Comparison of ENCODE assay signal across 8 cellular contexts in the genomic region with DNA sequence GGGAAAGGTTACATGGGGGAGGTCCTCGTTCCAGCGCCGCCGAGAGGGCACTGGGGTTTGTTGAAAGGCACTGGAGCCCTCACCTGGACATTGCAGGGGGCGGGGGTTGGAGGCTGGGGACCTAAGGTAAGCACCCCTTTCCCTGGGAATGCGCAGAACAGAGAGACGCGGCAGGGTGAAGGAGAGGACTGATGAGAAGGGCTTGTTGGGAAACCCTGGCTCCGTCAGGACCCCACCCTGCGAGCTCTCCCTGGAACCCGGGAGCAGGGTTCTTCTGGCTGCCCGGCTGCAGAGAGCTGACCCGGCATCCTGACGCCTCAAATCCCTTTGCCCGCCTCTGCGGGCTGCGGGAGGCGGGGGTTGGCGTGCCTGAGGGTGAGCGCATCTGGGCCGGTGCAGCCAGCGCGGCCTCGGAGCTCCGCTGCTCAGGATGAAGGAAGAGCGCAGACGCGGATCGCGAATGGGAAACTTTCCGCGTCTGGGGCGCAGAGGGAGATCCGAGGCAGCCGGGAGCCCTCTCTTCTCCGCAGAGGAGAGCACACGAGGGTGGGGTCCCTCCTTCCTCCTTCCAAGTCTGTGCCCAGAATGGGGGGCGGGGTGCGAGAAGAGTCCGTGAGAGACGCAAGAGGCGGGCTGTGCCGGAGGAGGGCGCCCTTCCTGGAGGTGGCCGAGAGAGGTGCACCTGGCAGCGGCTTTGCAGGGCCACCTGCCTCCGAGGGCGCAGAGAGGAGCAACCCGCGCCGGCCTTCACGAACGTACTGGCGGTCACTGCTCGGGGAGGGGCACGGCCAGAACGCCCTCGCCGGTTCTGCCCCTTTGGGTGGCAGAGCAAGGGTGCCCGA. TPM values are rescaled to one million over a fixed set of nuclear protein-coding genes. Genes with fewer than 3 reads are reported as not detected.
DNase-seq lines count a peak whose midpoint lies in the region; ATAC-seq and TF ChIP-seq lines count a peak whose summit lies in the region.

No MANE protein-coding gene starts in this region.

- peaks cover 7 to 10% of the 10 kb centered on the region in 2 donors for H3K4me1 ChIP-seq in ascending aorta

- H3K4me3 ChIP-seq in ascending aorta, result peak overlapping the region; percentile 34 to 53

- no peaks in the 10 kb centered on the region for H3K9me3 ChIP-seq in ascending aorta

- peaks cover 3% of the 10 kb centered on the region for H3K27me3 ChIP-seq in ascending aorta

- DNase-seq in stimulated activated CD4-positive, alpha-beta T cell treated with anti-CD3 and anti-CD28 coated beads, Interleukin-12 subunit alpha, Interleukin-12 subunit beta, amount 100 ng/mL, for 4 hours, result peak; percentile 3
- no peak for DNase-seq in stimulated activated CD4-positive, alpha-beta T cell treated with anti-CD3 and anti-CD28 coated beads, Interleukin-4, amount 100 ng/mL, for 24 hours
- DNase-seq in ascending aorta (ENCODE audit: low spot score in 2 of 2) (no peak), kidney tubule cell (ENCODE audit: low spot score) (peak; percentile 10), NCI-H226 (no peak)

- no peak for TF ChIP-seq CTCF in ascending aorta (IDR thresholded peaks at IDR 0.05)

- no peak overlapping the region for H3K27ac ChIP-seq in ascending aorta
- peak overlapping the region; percentile 44 for H3K27ac ChIP-seq in temporal lobe (ENCODE audit: low read depth, low read length)

- no peak for ATAC-seq in activated CD4-positive, CD25-positive, alpha-beta regulatory T cell treated with anti-CD3 and anti-CD28 coated beads, Interleukin-2, amount 50 U/mL, for 24 hours
- no peak for ATAC-seq in GM21529 (IDR thresholded peaks at IDR 0.05; ENCODE audit: unreplicated experiment)

- no peaks in the 10 kb centered on the region for H3K36me3 ChIP-seq in ascending aorta

- intact Hi-C loops in ascending aorta (cut with DNase I), result loop anchor here (10.0 kb wide), 1 partner anchor 455 kb away; no protein-coding TSS in a partner anchor

RNA-seq across cellular contexts. Expression of a gene that starts 2.4 kb away (rescaled TPM):
- total RNA-seq in ascending aorta (2.4 TPM), temporal lobe (32.0 TPM)

Comparison
In these comparisons a context has a peak if more than half of its experiments do, and no peak if none do; other contexts are left out.
1. DNase-seq: peak in stimulated activated CD4-positive, alpha-beta T cell treated with anti-CD3 and anti-CD28 coated beads, Interleukin-12 subunit alpha, Interleukin-12 subunit beta, amount 100 ng/mL, for 4 hours (single experiment) and kidney tubule cell (single experiment); none in stimulated activated CD4-positive, alpha-beta T cell treated with anti-CD3 and anti-CD28 coated beads, Interleukin-4, amount 100 ng/mL, for 24 hours (single experiment), ascending aorta (0 of 2) and NCI-H226 (single experiment).